In genomic region chr1:99018313-99018712, GRCh38 we compare ENCODE assay signal across 1 cellular context.
TF ChIP-seq lines count a peak whose summit lies in the region.

No MANE protein-coding gene starts in this region.

TF ChIP-seq in SK-N-SH treated with all-trans-retinoic acid at 6 μM for 48 hours, 23 proteins besides CTCF, POLR2A, EP300 and RAD21 (continued from another document):
- TF ChIP-seq, protein P1, sequence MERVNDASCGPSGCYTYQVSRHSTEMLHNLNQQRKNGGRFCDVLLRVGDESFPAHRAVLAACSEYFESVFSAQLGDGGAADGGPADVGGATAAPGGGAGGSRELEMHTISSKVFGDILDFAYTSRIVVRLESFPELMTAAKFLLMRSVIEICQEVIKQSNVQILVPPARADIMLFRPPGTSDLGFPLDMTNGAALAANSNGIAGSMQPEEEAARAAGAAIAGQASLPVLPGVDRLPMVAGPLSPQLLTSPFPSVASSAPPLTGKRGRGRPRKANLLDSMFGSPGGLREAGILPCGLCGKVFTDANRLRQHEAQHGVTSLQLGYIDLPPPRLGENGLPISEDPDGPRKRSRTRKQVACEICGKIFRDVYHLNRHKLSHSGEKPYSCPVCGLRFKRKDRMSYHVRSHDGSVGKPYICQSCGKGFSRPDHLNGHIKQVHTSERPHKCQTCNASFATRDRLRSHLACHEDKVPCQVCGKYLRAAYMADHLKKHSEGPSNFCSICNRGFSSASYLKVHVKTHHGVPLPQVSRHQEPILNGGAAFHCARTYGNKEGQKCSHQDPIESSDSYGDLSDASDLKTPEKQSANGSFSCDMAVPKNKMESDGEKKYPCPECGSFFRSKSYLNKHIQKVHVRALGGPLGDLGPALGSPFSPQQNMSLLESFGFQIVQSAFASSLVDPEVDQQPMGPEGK (CRISPR knock-in tag; IDR thresholded peaks at IDR 0.05; ENCODE audit: borderline replicate concordance) = no peak
- no peak for TF ChIP-seq ARNTL (CRISPR knock-in tag; IDR thresholded peaks at IDR 0.05; ENCODE audit: borderline replicate concordance, low read depth)
- TF ChIP-seq RARB (CRISPR knock-in tag; IDR thresholded peaks at IDR 0.05) = no peak
- TF ChIP-seq ZFP30 (CRISPR knock-in tag; IDR thresholded peaks at IDR 0.05) = no peak
- no peak for TF ChIP-seq ESRRG (CRISPR knock-in tag; IDR thresholded peaks at IDR 0.05)
- no peak for TF ChIP-seq CSDC2 (CRISPR knock-in tag; IDR thresholded peaks at IDR 0.05)
- no peak for TF ChIP-seq TOX (CRISPR knock-in tag; IDR thresholded peaks at IDR 0.05; ENCODE audit: borderline replicate concordance)
- no peak for TF ChIP-seq CSRNP3 (CRISPR knock-in tag; IDR thresholded peaks at IDR 0.05)
- no peak; the same call in 1 of the 2 replicates for TF ChIP-seq TCF4 (CRISPR knock-in tag; IDR thresholded peaks at IDR 0.05; ENCODE audit: borderline replicate concordance)
